Comparison of ENCODE assay signal across 8 cellular contexts in the genomic region with DNA sequence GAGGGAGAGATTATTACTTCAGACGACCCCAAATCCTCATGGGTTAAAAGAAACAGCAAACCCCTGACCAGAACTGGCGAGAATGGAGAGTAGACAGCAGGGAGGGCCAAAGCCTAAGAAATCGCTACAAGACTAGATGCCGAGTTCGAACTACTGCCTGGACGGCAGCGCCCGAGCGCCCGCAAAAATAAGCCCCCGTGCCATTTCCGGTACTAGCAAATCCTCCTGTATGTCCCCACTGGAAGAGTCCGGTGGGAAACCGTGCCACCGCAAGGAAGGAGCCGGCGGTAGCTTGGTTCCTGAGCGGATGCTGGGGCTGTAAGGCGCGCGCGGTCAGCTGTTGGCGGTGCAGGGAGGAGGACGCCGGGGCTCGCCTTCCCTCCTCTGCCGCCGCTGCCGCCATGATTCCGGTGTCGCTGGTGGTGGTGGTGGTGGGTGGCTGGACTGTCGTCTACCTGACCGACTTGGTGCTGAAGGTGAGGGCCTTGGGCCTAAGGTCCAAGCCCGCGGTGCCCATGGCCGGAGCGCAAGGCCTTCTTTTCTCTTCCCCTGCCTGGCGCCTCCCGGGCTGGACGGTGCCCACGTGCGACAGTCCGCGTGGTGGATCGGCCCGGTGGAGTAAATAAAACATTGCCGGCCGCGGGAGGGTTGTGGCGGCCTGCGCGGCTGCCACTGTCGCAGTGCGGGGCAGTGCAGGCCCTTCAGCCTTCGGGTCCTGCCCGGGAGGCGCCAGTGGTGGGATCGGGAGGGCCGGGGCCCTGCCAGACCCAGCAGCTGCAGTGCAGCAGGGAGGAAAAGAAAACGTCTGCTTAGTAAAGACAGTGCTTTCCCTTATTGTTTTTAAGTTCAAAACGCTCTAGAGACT. TPM values are rescaled to one million over a fixed set of nuclear protein-coding genes. Genes with fewer than 3 reads are reported as not detected.
DNase-seq lines count a peak whose midpoint lies in the region; ATAC-seq and TF ChIP-seq lines count a peak whose summit lies in the region.

MBTPS2 (plus strand) TSS at position 284 of the 865 bp plus-strand sequence; CDS start at position 402, 118 bp downstream.

- TF ChIP-seq CTCF in CD14-positive monocyte (IDR thresholded peaks at IDR 0.05) (no peak), liver (IDR thresholded peaks at IDR 0.05; ENCODE audit: low read depth, low read length, missing input control) (no peak)

- 0% methylated on average over 61 of the region's 61 CpGs for WGBS in liver

- H3K27me3 ChIP-seq in liver (ENCODE audit: control insufficient read depth in 4 of 4, insufficient read depth in 4 of 4, low read length in 3 of 4) = no peaks in the 10 kb centered on the region

- ATAC-seq in GM19372 (IDR thresholded peaks at IDR 0.05; ENCODE audit: low read depth, unreplicated experiment) (peak; percentile 78), HG03521 (IDR thresholded peaks at IDR 0.05; ENCODE audit: unreplicated experiment) (peak; percentile 87)

- H3K4me3 ChIP-seq in liver (ENCODE audit: low read depth in 1 of 3, low read length in 3 of 3) = peak within 1 kb of the TSS; percentile 79 to 80 (median 79)

- H3K27ac ChIP-seq in liver (ENCODE audit: low read depth in 1 of 2, low read length in 2 of 2) = peak within 1 kb of the TSS; percentile 83 to 88

- peak within 1 kb of the TSS; percentile 75 to 93 (median 89) for H3K27ac Mint-ChIP-seq in CD14-positive monocyte

- peak within 1 kb of the TSS; percentile 87 to 89 for H3K4me3 Mint-ChIP-seq in CD14-positive monocyte

- no peaks in the 10 kb centered on the region for H3K9me3 ChIP-seq in liver (ENCODE audit: control insufficient read depth in 4 of 4, low read length in 3 of 4)

- H3K9me3 Mint-ChIP-seq in CD14-positive monocyte = no peaks in the 10 kb centered on the region

- peak within 1 kb of the TSS; percentile 48 to 95 for H3K9ac ChIP-seq in liver (ENCODE audit: low read depth in 1 of 2, low read length in 2 of 2)

- TF ChIP-seq RAD21 in liver (IDR thresholded peaks at IDR 0.05) = peak; percentile 46 to 56

- intact Hi-C loops in CD14-positive monocyte (cut with micrococcal nuclease) = no loop called here

- H3K36me3 ChIP-seq in liver (ENCODE audit: control insufficient read depth in 4 of 4, insufficient read depth in 3 of 4, low read depth in 1 of 4, low read length in 3 of 4) = no peaks in the 10 kb centered on the region

- DNase-seq in CD14-positive monocyte (ENCODE audit: low spot score) (peak; percentile 81), NCI-H748 (lab: John Stamatoyannopoulos, UW; ENCODE audit: unreplicated experiment) (peak; percentile 90), dermis microvascular lymphatic vessel endothelial cell (ENCODE audit: low read depth in 2 of 2) (peak; percentile 81 to 91)
- DNase-seq in activated CD4-positive, alpha-beta T cell treated with anti-CD3 and anti-CD28 coated beads, Interleukin-2, amount 50 U/mL, for 24 hours (ENCODE audit: low read depth in 1 of 2, low spot score in 1 of 2) = peak; percentile 50 to 76
- DNase-seq in stimulated activated CD4-positive, alpha-beta T cell treated with anti-CD3 and anti-CD28 coated beads, Interleukin-4, amount 100 ng/mL, for 1 hour = peak; percentile 80

- H3K4me1 Mint-ChIP-seq in CD14-positive monocyte = peaks cover 7% of the 10 kb centered on the region

- H3K4me1 ChIP-seq in liver (ENCODE audit: control insufficient read depth in 4 of 4, insufficient read depth in 4 of 4, low read length in 3 of 4) = peaks cover 0 to 20% (median 12%) of the 10 kb centered on the region in 4 donors

- H3K27me3 Mint-ChIP-seq in CD14-positive monocyte (ENCODE audit: low read depth in 3 of 3) = peaks cover 0 to 9% (median 2%) of the 10 kb centered on the region in 3 donors

- H3K36me3 Mint-ChIP-seq in CD14-positive monocyte = peaks cover 3 to 4% of the 10 kb centered on the region in 2 donors

TF ChIP-seq in liver, 16 proteins besides CTCF, POLR2A, EP300 and RAD21:
- no peak for TF ChIP-seq MAX (IDR thresholded peaks at IDR 0.05)
- no peak for TF ChIP-seq FOXA2 (IDR thresholded peaks at IDR 0.05)
- peak; percentile 75 for TF ChIP-seq YY1 (IDR thresholded peaks at IDR 0.05)
- TF ChIP-seq ATF3 (IDR thresholded peaks at IDR 0.05) = peak; percentile 28
- TF ChIP-seq GABPA (IDR thresholded peaks at IDR 0.05 in 1 of 2, conservative IDR thresholded peaks at IDR 0.05 in 1 of 2) = peak; percentile 96
- peak; percentile 50 for TF ChIP-seq SP1 (IDR thresholded peaks at IDR 0.05)
- peak; percentile 49 for TF ChIP-seq TAF1 (conservative IDR thresholded peaks at IDR 0.05)
- TF ChIP-seq FOXA1 (IDR thresholded peaks at IDR 0.05) = no peak
- TF ChIP-seq, protein P1, sequence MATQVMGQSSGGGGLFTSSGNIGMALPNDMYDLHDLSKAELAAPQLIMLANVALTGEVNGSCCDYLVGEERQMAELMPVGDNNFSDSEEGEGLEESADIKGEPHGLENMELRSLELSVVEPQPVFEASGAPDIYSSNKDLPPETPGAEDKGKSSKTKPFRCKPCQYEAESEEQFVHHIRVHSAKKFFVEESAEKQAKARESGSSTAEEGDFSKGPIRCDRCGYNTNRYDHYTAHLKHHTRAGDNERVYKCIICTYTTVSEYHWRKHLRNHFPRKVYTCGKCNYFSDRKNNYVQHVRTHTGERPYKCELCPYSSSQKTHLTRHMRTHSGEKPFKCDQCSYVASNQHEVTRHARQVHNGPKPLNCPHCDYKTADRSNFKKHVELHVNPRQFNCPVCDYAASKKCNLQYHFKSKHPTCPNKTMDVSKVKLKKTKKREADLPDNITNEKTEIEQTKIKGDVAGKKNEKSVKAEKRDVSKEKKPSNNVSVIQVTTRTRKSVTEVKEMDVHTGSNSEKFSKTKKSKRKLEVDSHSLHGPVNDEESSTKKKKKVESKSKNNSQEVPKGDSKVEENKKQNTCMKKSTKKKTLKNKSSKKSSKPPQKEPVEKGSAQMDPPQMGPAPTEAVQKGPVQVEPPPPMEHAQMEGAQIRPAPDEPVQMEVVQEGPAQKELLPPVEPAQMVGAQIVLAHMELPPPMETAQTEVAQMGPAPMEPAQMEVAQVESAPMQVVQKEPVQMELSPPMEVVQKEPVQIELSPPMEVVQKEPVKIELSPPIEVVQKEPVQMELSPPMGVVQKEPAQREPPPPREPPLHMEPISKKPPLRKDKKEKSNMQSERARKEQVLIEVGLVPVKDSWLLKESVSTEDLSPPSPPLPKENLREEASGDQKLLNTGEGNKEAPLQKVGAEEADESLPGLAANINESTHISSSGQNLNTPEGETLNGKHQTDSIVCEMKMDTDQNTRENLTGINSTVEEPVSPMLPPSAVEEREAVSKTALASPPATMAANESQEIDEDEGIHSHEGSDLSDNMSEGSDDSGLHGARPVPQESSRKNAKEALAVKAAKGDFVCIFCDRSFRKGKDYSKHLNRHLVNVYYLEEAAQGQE (IDR thresholded peaks at IDR 0.05) = peak; percentile 67

RNA-seq across cellular contexts. Expression of gene MBTPS2, which starts in this region (rescaled TPM):
- 1 to 10 TPM; 4.6 to 7.4 TPM for polyA plus RNA-seq in CD14-positive monocyte
- total RNA-seq in dermis microvascular lymphatic vessel endothelial cell = 3.9 and 5.4 TPM in 2 replicates
- 10 to 100 TPM; 12.0 to 13.5 TPM for total RNA-seq in liver
- polyA plus RNA-seq in liver = 1 to 10 TPM; 5.6 to 7.8 TPM

Comparison
In these comparisons a context has a peak if more than half of its experiments do, and no peak if none do; other contexts are left out.
1. Peak in every context shown above with its lines: DNase-seq, ATAC-seq, H3K4me3 ChIP-seq and H3K27ac ChIP-seq.